15 cellular contexts compared by ENCODE assay signal in the genomic region with DNA sequence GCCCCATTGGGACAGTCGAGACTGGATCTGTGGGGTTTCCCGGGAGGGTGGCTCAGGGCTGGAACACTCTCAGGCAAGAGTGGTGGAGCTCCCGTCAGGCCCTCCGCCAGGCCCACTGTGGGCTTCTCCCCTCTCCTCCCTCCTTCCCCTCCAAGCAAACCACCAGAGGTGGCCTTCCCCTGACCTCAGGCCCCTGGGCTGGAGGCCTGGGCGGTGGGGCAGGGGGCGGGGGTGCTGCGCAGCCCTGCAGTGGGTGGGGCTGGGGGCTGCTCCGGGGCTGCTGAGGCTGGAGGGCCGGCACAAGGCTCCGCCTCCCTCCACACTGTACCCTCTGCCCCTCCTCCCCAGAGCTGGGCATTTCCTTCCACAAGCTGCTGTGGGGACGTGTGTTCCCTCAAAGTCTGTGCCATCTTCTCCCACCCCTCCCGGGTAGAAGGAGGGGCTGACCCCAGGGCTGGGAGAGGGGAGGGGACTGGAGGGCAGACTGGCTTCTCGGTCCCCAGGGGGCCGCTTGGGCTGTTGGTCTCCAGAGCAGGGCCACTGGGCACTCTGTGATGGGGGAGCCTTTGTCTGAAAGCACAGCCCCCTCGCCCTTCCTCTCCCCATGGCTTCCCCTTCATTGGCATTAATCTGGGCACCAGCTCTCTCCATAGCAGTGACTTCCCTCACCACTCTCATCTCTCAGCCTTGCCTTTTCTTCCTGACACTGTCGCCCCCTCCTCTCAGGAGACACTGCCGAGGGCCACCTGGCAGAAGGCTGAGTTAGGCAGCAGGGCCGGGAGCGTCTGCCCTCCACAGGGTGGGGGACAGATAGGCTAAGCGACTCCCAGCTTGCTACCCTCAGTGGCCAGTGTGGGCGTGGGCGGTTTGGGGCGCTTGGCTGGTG. TPM values are rescaled to one million over a fixed set of nuclear protein-coding genes. Genes with fewer than 3 reads are reported as not detected.
DNase-seq lines count a peak whose midpoint lies in the region; ATAC-seq, FAIRE-seq and TF ChIP-seq lines count a peak whose summit lies in the region.
"Had no signal": no experiment of that assay in that cellular context is flagged by ENCODE, and none has a peak within 500 bp of the region (broad histone marks: within the 10 kb centered on the region; RNA-seq: fewer than 3 reads in every experiment).

No MANE protein-coding gene starts in this region.

- H3K27ac ChIP-seq in right atrium auricular region (no peak overlapping the region), GM12878 (ENCODE audit: control insufficient read depth, insufficient read depth) (no peak overlapping the region), mesenchymal stem cell (ENCODE audit: low read length, poor library complexity, severe bottlenecking) (no peak overlapping the region), uterus (peak overlapping the region; percentile 58 to 59), transverse colon (no peak overlapping the region)
- H3K27ac ChIP-seq: vagina had no signal

- H4K8ac ChIP-seq in mesenchymal stem cell (ENCODE audit: low read length) = no peak overlapping the region

- intact Hi-C loops in left cardiac atrium (cut with DNase I) (no loop called here), GM12878 (cut with micrococcal nuclease; ENCODE audit: unreplicated experiment) (no loop called here), uterus (cut with DNase I; ENCODE audit: low total_unique reads) (no loop called here), transverse colon (cut with DNase I; ENCODE audit: low total_unique reads) (no loop called here)

- H2BK15ac ChIP-seq in mesenchymal stem cell (ENCODE audit: low read depth, poor library complexity, severe bottlenecking) = no peak overlapping the region

- TF ChIP-seq CTCF in right atrium auricular region (IDR thresholded peaks at IDR 0.05) (no peak), GM12878 (IDR thresholded peaks at IDR 0.05 in 2 of 3, conservative IDR thresholded peaks at IDR 0.05 in 1 of 3; ENCODE audit: control insufficient read depth in 2 of 3, extremely low read depth in 1 of 3, insufficient read depth in 1 of 3, low read depth in 3 of 3, low read length in 3 of 3) (no peak), uterus (IDR thresholded peaks at IDR 0.05) (no peak), transverse colon (IDR thresholded peaks at IDR 0.05) (no peak)

- FAIRE-seq in GM12878 (lab: Jason Lieb, UNC) = no peak
- FAIRE-seq: small intestine had no signal

- no peaks in the 10 kb centered on the region for H3K79me2 ChIP-seq in GM12878 (ENCODE audit: control insufficient read depth, insufficient read depth, low read length)

- no peak for TF ChIP-seq EP300 in GM12878 (IDR thresholded peaks at IDR 0.05; ENCODE audit: borderline replicate concordance in 1 of 2, control insufficient read depth in 1 of 2, low read depth in 2 of 2, low read length in 2 of 2)
- no peak for TF ChIP-seq EP300 in transverse colon (IDR thresholded peaks at IDR 0.05; ENCODE audit: low read depth)

- CTCF ChIA-PET in GM12878 (lab: Yijun Ruan, JAX) = no interaction called here

- H3K27me3 ChIP-seq in right atrium auricular region (no peaks in the 10 kb centered on the region), GM12878 (replicated peaks in 1 of 2; ENCODE audit: control insufficient read depth in 2 of 2, insufficient read depth in 2 of 2, low read length in 1 of 2) (no peaks in the 10 kb centered on the region), mesenchymal stem cell (ENCODE audit: control insufficient read depth in 1 of 2, insufficient read depth in 1 of 2, low read length in 2 of 2) (no peaks in the 10 kb centered on the region), uterus (no peaks in the 10 kb centered on the region), transverse colon (no peaks in the 10 kb centered on the region)
- H3K27me3 ChIP-seq: esophagus squamous epithelium, vagina had no signal

- no peak overlapping the region for H2BK5ac ChIP-seq in mesenchymal stem cell (ENCODE audit: low read depth, low read length, poor library complexity, severe bottlenecking)

- no peak overlapping the region for H2BK120ac ChIP-seq in mesenchymal stem cell (ENCODE audit: low read depth, low read length)

- H2AK5ac ChIP-seq in mesenchymal stem cell (ENCODE audit: low read length, severe bottlenecking) = peak overlapping the region; percentile 24

- no peaks in the 10 kb centered on the region for H4K20me1 ChIP-seq in GM12878 (ENCODE audit: control insufficient read depth, insufficient read depth)

- H3K4me1 ChIP-seq in right atrium auricular region = peaks cover 0 to 35% of the 10 kb centered on the region in 2 donors
- H3K4me1 ChIP-seq in GM12878 (ENCODE audit: control insufficient read depth, insufficient read depth, low read length) = no peaks in the 10 kb centered on the region
- H3K4me1 ChIP-seq in mesenchymal stem cell (ENCODE audit: control insufficient read depth, insufficient read depth, low read depth, low read length) = peaks cover 37% of the 10 kb centered on the region
- peaks cover 5 to 20% of the 10 kb centered on the region in 2 donors for H3K4me1 ChIP-seq in uterus
- peaks cover 0 to 9% (median 4%) of the 10 kb centered on the region in 4 donors for H3K4me1 ChIP-seq in transverse colon

- H3K4ac ChIP-seq in mesenchymal stem cell (ENCODE audit: low read depth in 1 of 2, low read length in 2 of 2) = peak overlapping the region in 1 of 2 experiments; percentile 24

- H2AFZ ChIP-seq in GM12878 (ENCODE audit: control insufficient read depth, low read depth, low read length) = no peak overlapping the region
- no peak overlapping the region for H2AFZ ChIP-seq in mesenchymal stem cell (ENCODE audit: low read depth, low read length)

- H3K4me3 ChIP-seq in right atrium auricular region = no peak overlapping the region
- no peak overlapping the region for H3K4me3 ChIP-seq in GM12878
- no peak overlapping the region for H3K4me3 ChIP-seq in mesenchymal stem cell (ENCODE audit: insufficient read depth in 1 of 2, low read depth in 1 of 2, low read length in 2 of 2)
- H3K4me3 ChIP-seq in uterus = no peak overlapping the region
- no peak overlapping the region for H3K4me3 ChIP-seq in transverse colon
- H3K4me3 ChIP-seq: esophagus squamous epithelium, vagina had no signal

- H3K79me1 ChIP-seq in mesenchymal stem cell (replicated peaks; ENCODE audit: low read length, poor library complexity, severe bottlenecking) = peaks cover 23% of the 10 kb centered on the region

- no peak overlapping the region for H3K23ac ChIP-seq in mesenchymal stem cell (ENCODE audit: low read length in 2 of 2)

- H3K18ac ChIP-seq in mesenchymal stem cell (ENCODE audit: low read depth in 1 of 2, low read length in 2 of 2) = peak overlapping the region in 1 of 2 experiments; percentile 28

- ATAC-seq in left cardiac atrium (peak; percentile 5 to 28), GM12878 (no peak), HG03108 (IDR thresholded peaks at IDR 0.05; ENCODE audit: unreplicated experiment) (no peak)

- SMC1A ChIA-PET in GM12878 (lab: Charles Lee; ENCODE audit: uncharacterized antibody, unreplicated experiment) = no interaction called here

- in situ Hi-C loops in GM12878 (cut with MboI) (no loop called here), transverse colon (cut with MboI; ENCODE audit: low pct_ligation_motif_present in 1 of 4, low pct_unique_long_range_greater_than_20kb in 1 of 4, low sequenced_read_pairs in 3 of 4) (loop anchor here in 1 of 4 donors (10.0 kb wide), 1 partner anchor 75 kb away; a partner anchor contains a TSS)

- no peak overlapping the region for H2BK12ac ChIP-seq in mesenchymal stem cell (ENCODE audit: low read length in 2 of 2)

- no peak for DNase-seq in left cardiac atrium
- DNase-seq in right atrium auricular region (ENCODE audit: low spot score) = no peak
- no peak for DNase-seq in GM12878 (ENCODE audit: low read depth, low spot score)
- no peak for DNase-seq in mesenchymal stem cell
- DNase-seq in uterus = peak in 1 of 2 donors; percentile 43
- no peak for DNase-seq in transverse colon
- no peak for DNase-seq in KG1 (lab: John Stamatoyannopoulos, UW)
- DNase-seq: activated CD4-positive, CD25-positive, alpha-beta regulatory T cell; DND-41; esophagus squamous epithelium; NCI-H226; SHP77; small intestine had no signal

- H3K9me3 ChIP-seq in right atrium auricular region (no peaks in the 10 kb centered on the region), GM12878 (replicated peaks; ENCODE audit: control insufficient read depth, insufficient read depth, low read length) (no peaks in the 10 kb centered on the region), mesenchymal stem cell (ENCODE audit: control insufficient read depth, low read length) (no peaks in the 10 kb centered on the region), uterus (no peaks in the 10 kb centered on the region), transverse colon (no peaks in the 10 kb centered on the region)
- H3K9me3 ChIP-seq: esophagus squamous epithelium, vagina had no signal

- WGBS in GM12878 (ENCODE audit: insufficient coverage, insufficient replicate concordance, low lambda C conversion rate, missing lambda C conversion rate) = 74% methylated on average over 20 of the region's 23 CpGs
- 55% methylated on average over 14 of the region's 23 CpGs for WGBS in mesenchymal stem cell
- WGBS in transverse colon (ENCODE audit: low coverage in 1 of 2), 2 donors = 60 to 74% methylated on average over 1 to 21 of the region's 23 CpGs

- RAD21 ChIA-PET in GM12878 (lab: Charles Lee; ENCODE audit: unreplicated experiment) = no interaction called here

- TF ChIP-seq POLR2A in GM12878 (IDR thresholded peaks at IDR 0.05; ENCODE audit: low read depth, low read length) (0 out of 2 replicates have a peak, but pooled peaks have one; percentile 10), uterus (IDR thresholded peaks at IDR 0.05) (no peak), transverse colon (IDR thresholded peaks at IDR 0.05) (no peak)

- POLR2A ChIA-PET in GM12878 (lab: Charles Lee) = no interaction called here

- no peak overlapping the region for H4K91ac ChIP-seq in mesenchymal stem cell (ENCODE audit: low read length)

- peak overlapping the region in 1 of 2 experiments; percentile 35 for H3K14ac ChIP-seq in mesenchymal stem cell (ENCODE audit: low read length in 2 of 2)

- H3K4me2 ChIP-seq in GM12878 (ENCODE audit: control insufficient read depth, insufficient read depth) (no peak overlapping the region), mesenchymal stem cell (ENCODE audit: low read length, poor library complexity, severe bottlenecking) (no peak overlapping the region)

- no peak for TF ChIP-seq RAD21 in GM12878 (IDR thresholded peaks at IDR 0.05; ENCODE audit: insufficient read depth, low read depth, low read length)

- BruUV-seq in GM12878 (replicated peaks; lab: Mats Ljungman, UMichigan) = no TSS peak

- H3K36me3 ChIP-seq in right atrium auricular region (peaks cover 33% of the 10 kb centered on the region), GM12878 (ENCODE audit: control insufficient read depth in 2 of 2, insufficient read depth in 2 of 2, low read length in 1 of 2) (peaks cover 7 to 18% of the 10 kb centered on the region in 2 experiments; a peak in 3 of 4 replicates), mesenchymal stem cell (ENCODE audit: control insufficient read depth in 1 of 2, insufficient read depth in 2 of 2, low read depth in 1 of 2, low read length in 2 of 2) (peaks cover 34 to 90% of the 10 kb centered on the region in 2 experiments), uterus (no peaks in the 10 kb centered on the region), transverse colon (peaks cover 0 to 12% (median 6%) of the 10 kb centered on the region in 4 donors)

- H3K9ac ChIP-seq in GM12878 (ENCODE audit: control insufficient read depth, insufficient read depth, low read length) (no peak overlapping the region), mesenchymal stem cell (ENCODE audit: low read length) (no peak overlapping the region)

RNA-seq across cellular contexts. Expression of a gene that starts 7.1 kb away (rescaled TPM):
- total RNA-seq in left cardiac atrium = 1 to 10 TPM; 2.3 to 8.3 TPM
- 1 to 10 TPM in 1 of 2 donors, under 1 TPM in 1; 0.90 to 1.7 TPM for total RNA-seq in right atrium auricular region
- 0.40 and 0.81 TPM in 2 replicates for total RNA-seq in GM12878 (2013; cell fraction: nucleolus; rRNA removed)
- 0.05 and 0.17 TPM in 2 replicates for total RNA-seq in GM12878 (2014; rRNA removed)
- total RNA-seq in GM12878 (2014; rRNA removed; fragmentation: Illumina TruSeq; extraction: Trizol) = 0.09 TPM in 1 of 2 replicates, not detected in the other
- 0.16 and 0.28 TPM in 2 replicates for total RNA-seq in GM12878 (2021)
- not detected for polyA plus RNA-seq in GM12878 (2011; ENCODE audit: low read depth)
- 0.07 and 0.11 TPM in 2 replicates for polyA plus RNA-seq in GM12878 (2011; rRNA removed)
- 0.18 TPM in 2 replicates for polyA plus RNA-seq in GM12878 (2011; cell fraction: cytosol; rRNA removed)
- 0.31 and 0.66 TPM in 2 replicates for polyA plus RNA-seq in GM12878 (2011; cell fraction: nucleus; rRNA removed)
- 0.15 and 0.16 TPM in 2 replicates for polyA plus RNA-seq in GM12878 (2012)
- 0.06 and 0.10 TPM in 2 replicates for polyA plus RNA-seq in GM12878 (2014; fragmentation: Illumina TruSeq; extraction: Trizol)
- not detected for polyA plus RNA-seq in GM12878 (2014; fragmentation: Nextera tagmentation; extraction: Ambion mirVana)
- 0.23 and 0.32 TPM in 2 replicates for polyA plus RNA-seq in GM12878 (2014; rRNA removed)
- not detected for polyA plus RNA-seq in GM12878 (2016; fragmentation: Nextera tagmentation; extraction: Ambion mirVana)
- 0.07 TPM in 1 of 2 replicates, not detected in the other for polyA minus RNA-seq in GM12878 (2011; rRNA and poly(A)+ RNA removed)
- not detected in 2 replicates for polyA minus RNA-seq in GM12878 (2011; cell fraction: cytosol; rRNA and poly(A)+ RNA removed)
- polyA minus RNA-seq in GM12878 (2011; cell fraction: nucleus; rRNA and poly(A)+ RNA removed) = 0.12 TPM in 1 of 2 replicates, not detected in the other
- polyA plus RNA-seq in mesenchymal stem cell (2013, experiment 1 of 2) = 5.2 TPM
- polyA plus RNA-seq in mesenchymal stem cell (2013, experiment 2 of 2) = 4.7 TPM
- total RNA-seq in uterus = 10 to 100 TPM in 1 of 4 donors, 1 to 10 TPM in 1, not detected in 2; 5.8 to 11.8 TPM
- under 1 TPM in 2 of 4 donors, not detected in 2; 0.64 to 0.82 TPM for total RNA-seq in transverse colon
- total RNA-seq: vagina had no signal

RNA-seq across cellular contexts. Expression of a gene that starts 28.9 kb away (rescaled TPM):
- total RNA-seq in left cardiac atrium (10 to 100 TPM; 26.0 to 29.1 TPM), right atrium auricular region (10 to 100 TPM; 15.4 to 25.5 TPM), GM12878 (2014; rRNA removed) (16.4 and 17.5 TPM in 2 replicates), GM12878 (2014; rRNA removed; fragmentation: Illumina TruSeq; extraction: Trizol) (18.0 and 19.1 TPM in 2 replicates), GM12878 (2021) (25.0 and 25.7 TPM in 2 replicates), uterus (10 to 100 TPM in 2 of 4 donors, 1 to 10 TPM in 2; 2.1 to 17.8 (median 9.2) TPM), transverse colon (10 to 100 TPM; 25.8 to 36.6 (median 34.3) TPM)
- 57.1 and 59.5 TPM in 2 replicates for total RNA-seq in GM12878 (2013; cell fraction: nucleolus; rRNA removed)
- 11.0 TPM for polyA plus RNA-seq in GM12878 (2011; ENCODE audit: low read depth)
- polyA plus RNA-seq in GM12878 (2011; rRNA removed) (16.3 and 22.4 TPM in 2 replicates), GM12878 (2014; fragmentation: Illumina TruSeq; extraction: Trizol) (31.6 and 31.7 TPM in 2 replicates), GM12878 (2014; fragmentation: Nextera tagmentation; extraction: Ambion mirVana) (1 to 10 TPM; 4.8 to 6.0 TPM), GM12878 (2014; rRNA removed) (24.7 and 24.8 TPM in 2 replicates), GM12878 (2016; fragmentation: Nextera tagmentation; extraction: Ambion mirVana) (10 to 100 TPM; 21.9 to 23.5 TPM)
- 28.8 and 33.0 TPM in 2 replicates for polyA plus RNA-seq in GM12878 (2011; cell fraction: cytosol; rRNA removed)
- polyA plus RNA-seq in GM12878 (2011; cell fraction: nucleus; rRNA removed) = 47.3 and 63.9 TPM in 2 replicates
- polyA plus RNA-seq in GM12878 (2012) = 14.0 and 14.5 TPM in 2 replicates
- 16.7 and 32.3 TPM in 2 replicates for polyA minus RNA-seq in GM12878 (2011; rRNA and poly(A)+ RNA removed)
- 4.5 and 6.1 TPM in 2 replicates for polyA minus RNA-seq in GM12878 (2011; cell fraction: cytosol; rRNA and poly(A)+ RNA removed)
- 16.4 and 29.7 TPM in 2 replicates for polyA minus RNA-seq in GM12878 (2011; cell fraction: nucleus; rRNA and poly(A)+ RNA removed)
- 12.1 TPM for polyA plus RNA-seq in mesenchymal stem cell (2013, experiment 1 of 2)
- polyA plus RNA-seq in mesenchymal stem cell (2013, experiment 2 of 2) = 11.4 TPM

Comparison
In these comparisons a context has a peak if more than half of its experiments do, and no peak if none do; other contexts are left out.
1. ATAC-seq: peak in left cardiac atrium (2 of 2); none in GM12878 (single experiment) and HG03108 (single experiment).
2. H3K27ac ChIP-seq: peak in uterus (2 of 2); none in right atrium auricular region (0 of 2), GM12878 (single experiment), mesenchymal stem cell (single experiment) and transverse colon (0 of 4).